1 cellular context compared by ENCODE assay signal in genomic region chr7:91270372-91270771, GRCh38.
TF ChIP-seq lines count a peak whose summit lies in the region.

No MANE protein-coding gene starts in this region.

TF ChIP-seq in K562, 482 proteins besides CTCF, POLR2A, EP300 and RAD21 (continued from another document):
- TF ChIP-seq MEIS2 (IDR thresholded peaks at IDR 0.05; ENCODE audit: partially characterized antibody) = peak; percentile 74
- TF ChIP-seq GABPB1 (CRISPR knock-in tag; IDR thresholded peaks at IDR 0.05) = no peak
- TF ChIP-seq ZNF830 (CRISPR knock-in tag; IDR thresholded peaks at IDR 0.05) = no peak
